1 cellular context compared by ENCODE assay signal in genomic region chr13:20426766-20427448, GRCh38.
A peak's percentile ranks its signal among the peaks of the same experiment; 100 is the strongest.
TF ChIP-seq lines count a peak whose summit lies in the region.

No MANE protein-coding gene starts in this region.

TF ChIP-seq in HepG2, 621 proteins besides CTCF, POLR2A, EP300 and RAD21 (continued from another document):
- TF ChIP-seq MAFK (conservative IDR thresholded peaks at IDR 0.05 in 1 of 2, IDR thresholded peaks at IDR 0.05 in 1 of 2; ENCODE audit: low read length in 2 of 2) = peak; percentile 4 to 33; a peak in 1 of 4 replicates
- TF ChIP-seq ATF7 (IDR thresholded peaks at IDR 0.05) = peak; percentile 73
- TF ChIP-seq ATF7 (CRISPR knock-in tag; IDR thresholded peaks at IDR 0.05) = no peak
- TF ChIP-seq ZNF557 (CRISPR knock-in tag; IDR thresholded peaks at IDR 0.05) = no peak
TF ChIP-seq in HepG2: peak in this region for 2.
